ENCODE assay signal across 8 cellular contexts in the genomic region with DNA sequence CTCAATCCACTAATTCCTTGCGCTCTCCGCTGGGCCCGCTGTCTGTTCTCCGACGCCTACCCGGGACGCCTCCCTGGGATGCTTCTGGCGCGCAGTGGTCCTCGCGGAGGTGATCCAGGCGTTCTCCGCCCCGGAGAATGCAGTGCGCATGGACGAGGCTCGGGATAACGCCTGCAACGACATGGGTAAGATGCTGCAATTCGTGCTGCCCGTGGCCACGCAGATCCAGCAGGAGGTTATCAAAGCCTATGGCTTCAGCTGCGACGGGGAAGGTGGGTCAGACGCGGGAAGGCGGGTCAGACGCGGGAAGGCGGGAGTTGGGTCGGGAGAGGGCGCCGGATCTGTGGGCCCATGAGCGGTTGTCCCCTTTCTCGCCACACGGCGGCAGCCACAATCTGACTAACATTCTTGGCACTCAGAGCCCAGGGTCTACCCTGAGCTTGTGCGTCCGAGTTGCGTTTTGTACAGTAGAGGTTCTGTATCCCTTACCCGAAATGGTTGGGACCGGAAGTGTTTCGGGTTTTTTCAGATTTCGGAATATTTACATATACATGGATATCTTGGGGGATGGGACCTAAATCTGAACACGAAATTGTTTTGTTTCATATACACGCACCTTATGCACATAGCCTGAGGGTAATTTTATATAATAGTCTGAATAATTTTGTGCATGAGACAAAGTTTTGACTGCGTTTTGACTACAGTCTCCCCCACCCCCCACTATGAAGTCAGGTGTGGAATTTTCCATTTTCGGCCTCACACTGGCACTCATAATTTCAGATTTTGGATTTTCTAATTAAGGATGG. TPM values are rescaled to one million over a fixed set of nuclear protein-coding genes. Genes with fewer than 3 reads are reported as not detected.
A peak's percentile ranks its signal among the peaks of the same experiment; 100 is the strongest.
DNase-seq lines count a peak whose midpoint lies in the region; ATAC-seq and TF ChIP-seq lines count a peak whose summit lies in the region.

No MANE protein-coding gene starts in this region.

- WGBS in GM23248 (ENCODE audit: low coverage in 1 of 2, low lambda C conversion rate in 2 of 2, missing lambda C conversion rate in 2 of 2), 2 experiments = 2% methylated on average over 46 to 48 of the region's 48 CpGs

- TF ChIP-seq CTCF in DND-41 (IDR thresholded peaks at IDR 0.05; ENCODE audit: borderline replicate concordance, extremely low read depth, low read length, poor library complexity, severe bottlenecking) = peak; percentile 97
- peak; percentile 95 for TF ChIP-seq CTCF in RWPE2 (IDR thresholded peaks at IDR 0.05; ENCODE audit: poor library complexity, severe bottlenecking)
- TF ChIP-seq CTCF in fibroblast of the aortic adventitia (IDR thresholded peaks at IDR 0.05; ENCODE audit: insufficient read depth, low read length) = peak; percentile 85
- TF ChIP-seq CTCF in nephron (IDR thresholded peaks at IDR 0.05; ENCODE audit: unreplicated experiment in 3 of 3) = peak; percentile 78 to 86 (median 81)

- H3K27me3 ChIP-seq in DND-41 (ENCODE audit: insufficient read depth, low read length, poor library complexity) (no peaks in the 10 kb centered on the region), GM23248 (replicated peaks; ENCODE audit: insufficient read depth) (no peaks in the 10 kb centered on the region), RWPE2 (ENCODE audit: insufficient read depth, poor library complexity, severe bottlenecking) (no peaks in the 10 kb centered on the region)

- H3K4me1 ChIP-seq in DND-41 (ENCODE audit: insufficient read depth, low read length) (peaks cover 40% of the 10 kb centered on the region), GM23248 (ENCODE audit: insufficient read depth) (peaks cover 17% of the 10 kb centered on the region), RWPE2 (ENCODE audit: insufficient read depth, poor library complexity, severe bottlenecking) (peaks cover 16% of the 10 kb centered on the region)

- H3K27me3 Mint-ChIP-seq in nephron (ENCODE audit: low read depth) = peaks cover 4% of the 10 kb centered on the region
- H3K27me3 Mint-ChIP-seq in stimulated activated naive CD8-positive, alpha-beta T cell treated with anti-CD3 and anti-CD28 coated beads, Interleukin-15, amount 100 ng/mL, for 72 hours = no peaks in the 10 kb centered on the region

- peak overlapping the region; percentile 89 to 95 (median 92) for H3K4me3 Mint-ChIP-seq in nephron
- peak overlapping the region; percentile 82 to 85 for H3K4me3 Mint-ChIP-seq in stimulated activated naive CD8-positive, alpha-beta T cell treated with anti-CD3 and anti-CD28 coated beads, Interleukin-15, amount 100 ng/mL, for 72 hours

- no peaks in the 10 kb centered on the region for H3K9me2 ChIP-seq in GM23248 (ENCODE audit: insufficient read depth)

- in situ Hi-C loops in GM23248 (cut with MboI) = loop anchor here (10.0 kb wide), 1 partner anchor 170 kb away; no protein-coding TSS in a partner anchor

- H3K9ac ChIP-seq in DND-41 (ENCODE audit: low read depth, low read length) (peak overlapping the region; percentile 93), GM23248 (peak overlapping the region; percentile 89)

- H3K4me2 ChIP-seq in DND-41 (ENCODE audit: insufficient read depth, low read length) (peak overlapping the region; percentile 94), GM23248 (ENCODE audit: unreplicated experiment) (peak overlapping the region; percentile 76)

- H3K36me3 Mint-ChIP-seq in nephron (ENCODE audit: low read depth) = peaks cover 17% of the 10 kb centered on the region

- no peaks in the 10 kb centered on the region for H3K9me3 Mint-ChIP-seq in nephron
- no peaks in the 10 kb centered on the region for H3K9me3 Mint-ChIP-seq in stimulated activated naive CD8-positive, alpha-beta T cell treated with anti-CD3 and anti-CD28 coated beads, Interleukin-15, amount 100 ng/mL, for 72 hours

- peak; percentile 93 for DNase-seq in DND-41
- peak; percentile 97 for DNase-seq in GM23248
- peak; percentile 98 for DNase-seq in LoVo (ENCODE audit: low spot score)
- peak; percentile 92 for DNase-seq in RWPE2 (ENCODE audit: low spot score)
- peak; percentile 95 for DNase-seq in activated effector memory CD4-positive, alpha-beta T cell treated with anti-CD3 and anti-CD28 coated beads, Interleukin-2, amount 50 U/mL, for 16 hours
- peak; percentile 94 for DNase-seq in fibroblast of the aortic adventitia (ENCODE audit: low read depth)
- peak; percentile 92 for DNase-seq in stimulated activated naive CD8-positive, alpha-beta T cell treated with anti-CD3 and anti-CD28 coated beads, Interleukin-15, amount 100 ng/mL, for 72 hours

- H3K4me3 ChIP-seq in DND-41 (ENCODE audit: low read depth in 1 of 2, low read length in 2 of 2) (peak overlapping the region; percentile 58 to 88), GM23248 (peak overlapping the region; percentile 82), RWPE2 (ENCODE audit: severe bottlenecking) (peak overlapping the region; percentile 43), fibroblast of the aortic adventitia (ENCODE audit: low read depth, low read length) (peak overlapping the region; percentile 84)

- H3K27ac Mint-ChIP-seq in nephron = peak overlapping the region; percentile 99 to 100 (median 100)
- H3K27ac Mint-ChIP-seq in stimulated activated naive CD8-positive, alpha-beta T cell treated with anti-CD3 and anti-CD28 coated beads, Interleukin-15, amount 100 ng/mL, for 72 hours = peak overlapping the region; percentile 100

- H3K9me3 ChIP-seq in DND-41 (ENCODE audit: insufficient read depth, low read length, severe bottlenecking) (no peaks in the 10 kb centered on the region), GM23248 (ENCODE audit: low read depth) (no peaks in the 10 kb centered on the region), RWPE2 (ENCODE audit: severe bottlenecking) (no peaks in the 10 kb centered on the region)

- peaks cover 38% of the 10 kb centered on the region for H3K36me3 ChIP-seq in DND-41 (ENCODE audit: insufficient read depth, low read length)
- 0 out of 2 replicates have a peak, but pooled peaks cover under 1% of the 10 kb centered on the region for H3K36me3 ChIP-seq in GM23248 (ENCODE audit: low read depth)
- peaks cover 19% of the 10 kb centered on the region for H3K36me3 ChIP-seq in RWPE2 (ENCODE audit: low read depth)

- peaks cover 42% of the 10 kb centered on the region for H3K4me1 Mint-ChIP-seq in nephron
- peaks cover 91% of the 10 kb centered on the region for H3K4me1 Mint-ChIP-seq in stimulated activated naive CD8-positive, alpha-beta T cell treated with anti-CD3 and anti-CD28 coated beads, Interleukin-15, amount 100 ng/mL, for 72 hours

- peaks cover 11% of the 10 kb centered on the region for H3K79me2 ChIP-seq in DND-41 (ENCODE audit: insufficient read depth, low read length)
- peaks cover 11% of the 10 kb centered on the region; the same call in 1 of the 2 replicates for H3K79me2 ChIP-seq in GM23248 (ENCODE audit: insufficient read depth)

- peak; percentile 72 for ATAC-seq in DND-41 (ENCODE audit: insufficient read depth, low read depth)
- peak; percentile 39 for ATAC-seq in RWPE2 (ENCODE audit: low read depth)
- peak; percentile 68 for ATAC-seq in stimulated activated naive CD8-positive, alpha-beta T cell treated with anti-CD3 and anti-CD28 coated beads, Interleukin-15, amount 100 ng/mL, for 72 hours

- H4K20me1 ChIP-seq in DND-41 (ENCODE audit: insufficient read depth, low read length) (no peaks in the 10 kb centered on the region), GM23248 (ENCODE audit: insufficient read depth) (no peaks in the 10 kb centered on the region)

- H2AFZ ChIP-seq in DND-41 (ENCODE audit: low read depth, low read length) (peak overlapping the region; percentile 91), GM23248 (peak overlapping the region; percentile 31)

- peak overlapping the region; percentile 99 for H3K27ac ChIP-seq in DND-41 (ENCODE audit: low read length)
- H3K27ac ChIP-seq in GM23248 = peak overlapping the region; percentile 92
- peak overlapping the region; percentile 96 for H3K27ac ChIP-seq in RWPE2 (ENCODE audit: poor library complexity, severe bottlenecking)

- H3F3A ChIP-seq in GM23248 (ENCODE audit: insufficient read depth) = peaks cover 45% of the 10 kb centered on the region

RNA-seq across cellular contexts. Expression of a gene that starts 0.8 kb away (rescaled TPM):
- 261 and 264 TPM in 2 replicates for total RNA-seq in GM23248 (2014; rRNA removed; shearing (Covaris generic))
- polyA plus RNA-seq in GM23248 (2016; fragmentation: Nextera tagmentation; extraction: Ambion mirVana) = 247 and 257 TPM in 2 replicates
- 100 and 156 TPM in 2 replicates for total RNA-seq in fibroblast of the aortic adventitia (ENCODE audit: low replicate concordance)

RNA-seq across cellular contexts. Expression of a gene that starts 1.0 kb away (rescaled TPM):
- not detected in 2 replicates for total RNA-seq in GM23248 (2014; rRNA removed; shearing (Covaris generic))
- not detected in 2 replicates for polyA plus RNA-seq in GM23248 (2016; fragmentation: Nextera tagmentation; extraction: Ambion mirVana)
- total RNA-seq in fibroblast of the aortic adventitia (ENCODE audit: low replicate concordance) = not detected in 2 replicates

RNA-seq across cellular contexts. Expression of a gene that starts 6.6 kb away (rescaled TPM):
- total RNA-seq in GM23248 (2014; rRNA removed; shearing (Covaris generic)) = not detected in 2 replicates
- polyA plus RNA-seq in GM23248 (2016; fragmentation: Nextera tagmentation; extraction: Ambion mirVana) = 0.21 and 0.35 TPM in 2 replicates
- not detected in 2 replicates for total RNA-seq in fibroblast of the aortic adventitia (ENCODE audit: low replicate concordance)

RNA-seq across cellular contexts. Expression of a gene that starts 16.8 kb away (rescaled TPM):
- 6.5 and 8.7 TPM in 2 replicates for total RNA-seq in GM23248 (2014; rRNA removed; shearing (Covaris generic))
- 13.3 and 14.7 TPM in 2 replicates for polyA plus RNA-seq in GM23248 (2016; fragmentation: Nextera tagmentation; extraction: Ambion mirVana)
- 13.6 and 13.8 TPM in 2 replicates for total RNA-seq in fibroblast of the aortic adventitia (ENCODE audit: low replicate concordance)

RNA-seq across cellular contexts. Expression of a gene that starts 25.9 kb away (rescaled TPM):
- 212 and 221 TPM in 2 replicates for total RNA-seq in GM23248 (2014; rRNA removed; shearing (Covaris generic))
- 130 and 137 TPM in 2 replicates for polyA plus RNA-seq in GM23248 (2016; fragmentation: Nextera tagmentation; extraction: Ambion mirVana)
- total RNA-seq in fibroblast of the aortic adventitia (ENCODE audit: low replicate concordance) = 71.5 and 181 TPM in 2 replicates

Comparison
In these comparisons a context has a peak if more than half of its experiments do, and no peak if none do; other contexts are left out.
1. Peak in every context shown above with its lines: DNase-seq, ATAC-seq, H3K4me3 ChIP-seq and H3K27ac ChIP-seq.